8 cellular contexts compared by ENCODE assay signal in genomic region chr5:151141535-151141934, GRCh38. TPM values are rescaled to one million over a fixed set of nuclear protein-coding genes. Genes with fewer than 3 reads are reported as not detected.
A peak's percentile ranks its signal among the peaks of the same experiment; 100 is the strongest.
DNase-seq lines count a peak whose midpoint lies in the region; ATAC-seq lines count a peak whose summit lies in the region.

No MANE protein-coding gene starts in this region.

- H3K9ac ChIP-seq in skeletal muscle satellite cell (ENCODE audit: low read depth, low read length) = no peak overlapping the region

- ATAC-seq in GM18508 (IDR thresholded peaks at IDR 0.05; ENCODE audit: insufficient read depth, unreplicated experiment) (peak; percentile 96), HG02798 (IDR thresholded peaks at IDR 0.05; ENCODE audit: poor library complexity, unreplicated experiment) (peak; percentile 88)

- no peak overlapping the region for H3K4me3 ChIP-seq in skeletal muscle satellite cell (ENCODE audit: low read length)

- DNase-seq in T-helper 2 cell = peak in 4 of 5 experiments; percentile 30 to 73 (median 45)
- peak; percentile 47 for DNase-seq in effector CD4-positive, alpha-beta T cell
- no peak for DNase-seq in HT-29 (ENCODE audit: low spot score)
- no peak for DNase-seq in globus pallidus (ENCODE audit: low spot score)
- DNase-seq in T1000 (lab: John Stamatoyannopoulos, UW) = no peak

- peak overlapping the region; percentile 34 for H3K4me2 ChIP-seq in skeletal muscle satellite cell (ENCODE audit: low read length)

- peaks cover 95% of the 10 kb centered on the region for H3K36me3 ChIP-seq in skeletal muscle satellite cell (ENCODE audit: insufficient read depth, low read length)

- no peaks in the 10 kb centered on the region for H3K9me3 ChIP-seq in skeletal muscle satellite cell (replicated peaks; ENCODE audit: low read length)

- H3K27me3 ChIP-seq in skeletal muscle satellite cell (ENCODE audit: control insufficient read depth, insufficient read depth, low read length) = no peaks in the 10 kb centered on the region

- H3K4me1 ChIP-seq in skeletal muscle satellite cell (ENCODE audit: control insufficient read depth, insufficient read depth, low read length) = peaks cover 25% of the 10 kb centered on the region

RNA-seq across cellular contexts. Expression of gene ANXA6, which starts 16.0 kb away (rescaled TPM):
- 324 and 407 TPM in 2 replicates for total RNA-seq in skeletal muscle satellite cell (2012; rRNA removed)
- 3.6 and 5.3 TPM in 2 replicates for total RNA-seq in HT-29 (2014; rRNA removed; shearing (Covaris generic))

Comparison
In these comparisons a context has a peak if more than half of its experiments do, and no peak if none do; other contexts are left out.
1. DNase-seq: peak in T-helper 2 cell (4 of 5) and effector CD4-positive, alpha-beta T cell (single experiment); none in HT-29 (single experiment), globus pallidus (single experiment) and T1000 (single experiment).